ENCODE assay signal across 1 cellular context in genomic region chr20:36093025-36093803, GRCh38.
TF ChIP-seq lines count a peak whose summit lies in the region.

No MANE protein-coding gene starts in this region.

TF ChIP-seq in K562, 482 proteins besides CTCF, POLR2A, EP300 and RAD21 (continued from another document and continues in another):
- TF ChIP-seq ZBTB9 (CRISPR knock-in tag; IDR thresholded peaks at IDR 0.05) (0 out of 2 replicates have a peak, but pooled peaks have one; percentile 50), MLLT1 (IDR thresholded peaks at IDR 0.05) (peak; percentile 65 to 69; a peak in 1 of 4 replicates), BHLHE40 (IDR thresholded peaks at IDR 0.05; ENCODE audit: low read length) (0 out of 2 replicates have a peak, but pooled peaks have one; percentile 3), GATAD2A (IDR thresholded peaks at IDR 0.05) (peak; percentile 46; the same call in 1 of the 2 replicates), ZBTB40 (IDR thresholded peaks at IDR 0.05) (peak; percentile 77), ZBTB40 (CRISPR knock-in tag; IDR thresholded peaks at IDR 0.05) (no peak), FIP1L1 (IDR thresholded peaks at IDR 0.05; ENCODE audit: low read depth, low read length, poor library complexity, severe bottlenecking) (peak; percentile 19), ARID1B (IDR thresholded peaks at IDR 0.05) (no peak), ZNF431 (CRISPR knock-in tag; IDR thresholded peaks at IDR 0.05) (0 out of 2 replicates have a peak, but pooled peaks have one; percentile 25), ID3 (CRISPR knock-in tag; IDR thresholded peaks at IDR 0.05) (no peak), ID3 (tag; IDR thresholded peaks at IDR 0.05) (peak; percentile 74; the same call in 1 of the 2 replicates), KDM4B (IDR thresholded peaks at IDR 0.05; ENCODE audit: borderline replicate concordance in 2 of 2, low read depth in 1 of 2) (peak in 1 of 2 experiments; percentile 77; a peak in 1 of 4 replicates), HBP1 (CRISPR knock-in tag; IDR thresholded peaks at IDR 0.05) (peak; percentile 86; the same call in 1 of the 2 replicates), MNT (conservative IDR thresholded peaks at IDR 0.05) (peak in 1 of 2 experiments; percentile 27; a peak in 1 of 4 replicates), UBTF (IDR thresholded peaks at IDR 0.05; ENCODE audit: borderline replicate concordance in 1 of 2, low read depth in 2 of 2, low read length in 2 of 2) (0 out of 4 replicates have a peak, but pooled peaks of 1 of the 2 experiments have one; percentile 14), ZNF764 (CRISPR knock-in tag; IDR thresholded peaks at IDR 0.05; ENCODE audit: low read depth) (no peak), MYNN (IDR thresholded peaks at IDR 0.05) (peak; percentile 98), MYNN (CRISPR knock-in tag; IDR thresholded peaks at IDR 0.05) (no peak), ZNF197 (CRISPR knock-in tag; IDR thresholded peaks at IDR 0.05; ENCODE audit: low read depth) (peak; percentile 80; the same call in 1 of the 2 replicates), MEF2D (tag; conservative IDR thresholded peaks at IDR 0.05; ENCODE audit: low read depth) (peak; percentile 66; the same call in 1 of the 2 replicates), MYC (IDR thresholded peaks at IDR 0.05; ENCODE audit: low read depth, low read length) (no peak), MYC (CRISPR knock-in tag; IDR thresholded peaks at IDR 0.05; ENCODE audit: borderline replicate concordance, low read depth) (no peak), E2F6 (IDR thresholded peaks at IDR 0.05; ENCODE audit: borderline replicate concordance in 1 of 2, extremely low read depth in 1 of 2, insufficient read depth in 1 of 2, insufficient read length in 1 of 2, low read depth in 1 of 2, low read length in 1 of 2, poor library complexity in 1 of 2, severe bottlenecking in 1 of 2) (peak; percentile 55 to 60), CREM (IDR thresholded peaks at IDR 0.05; ENCODE audit: low read depth) (0 out of 2 replicates have a peak, but pooled peaks have one; percentile 24), TEAD1 (CRISPR knock-in tag; IDR thresholded peaks at IDR 0.05) (0 out of 4 replicates have a peak, but pooled peaks of 1 of the 2 experiments have one; percentile 18), L3MBTL2 (IDR thresholded peaks at IDR 0.05) (peak; percentile 51), ZNF766 (CRISPR knock-in tag; conservative IDR thresholded peaks at IDR 0.05) (peak; percentile 88), DMBX1 (CRISPR knock-in tag; IDR thresholded peaks at IDR 0.05; ENCODE audit: borderline replicate concordance) (0 out of 2 replicates have a peak, but pooled peaks have one; percentile 41), TOE1 (IDR thresholded peaks at IDR 0.05; ENCODE audit: borderline replicate concordance) (peak; percentile 88), TOE1 (CRISPR knock-in tag; IDR thresholded peaks at IDR 0.05; ENCODE audit: borderline replicate concordance, low read depth) (no peak)
